ENCODE assay signal across 12 cellular contexts in genomic region chr14:69667938-69668336, GRCh38. TPM values are rescaled to one million over a fixed set of nuclear protein-coding genes. Genes with fewer than 3 reads are reported as not detected.
DNase-seq lines count a peak whose midpoint lies in the region; ATAC-seq and TF ChIP-seq lines count a peak whose summit lies in the region.
"Had no signal": no experiment of that assay in that cellular context is flagged by ENCODE, and none has a peak within 500 bp of the region (broad histone marks: within the 10 kb centered on the region; RNA-seq: fewer than 3 reads in every experiment).

No MANE protein-coding gene starts in this region.

- DNase-seq in activated CD4-positive, alpha-beta T cell treated with anti-CD3 and anti-CD28 coated beads, Interleukin-2, amount 10 ng/mL, durations not matched to agents 7 days and 5 days = no peak
- no peak for DNase-seq in activated CD4-positive, alpha-beta T cell treated with anti-CD3 and anti-CD28 coated beads for 4 hours
- DNase-seq in WTC11 (ENCODE audit: low spot score) (no peak), activated gamma-delta T cell treated with Interleukin-2 at 50 U/mL for 16 hours (no peak), GOT3 (lab: John Stamatoyannopoulos, UW) (no peak)
- DNase-seq: activated effector memory CD4-positive, alpha-beta T cell treated with anti-CD3 and anti-CD28 coated beads, Interleukin-2, amount 50 U/mL, for 16 hours; NCI-H146; SJCRH30; small intestine had no signal

- CTCF ChIA-PET in activated CD4-positive, alpha-beta T cell treated with anti-CD3 and anti-CD28 coated beads, Interleukin-2, amount 10 ng/mL, durations not matched to agents 7 days and 5 days (lab: Charles Lee) = interaction anchor here (0.9 to 2.2 kb wide), 4 partner anchors 16 to 59 kb away, joined by 4 to 5 read pairs (median 5); no protein-coding TSS in a partner anchor
- CTCF ChIA-PET in WTC11 (lab: Charles Lee) = interaction anchor here (0.6 kb wide), 1 partner anchor 139 kb away, joined by 3 read pairs; no protein-coding TSS in a partner anchor

- H3K27ac Mint-ChIP-seq in activated CD4-positive, alpha-beta T cell treated with anti-CD3 and anti-CD28 coated beads, Interleukin-2, amount 10 ng/mL, durations not matched to agents 7 days and 5 days = peak overlapping the region; percentile 83
- H3K27ac Mint-ChIP-seq in WTC11 = 0 out of 2 replicates have a peak overlapping the region, but pooled peaks have one; percentile 78
- H3K27ac Mint-ChIP-seq in stimulated activated naive CD8-positive, alpha-beta T cell treated with anti-CD3 and anti-CD28 coated beads, Interleukin-15, Interleukin-2, amounts not matched to agents 100 ng/mL and 50 ng/mL, for 24 hours = peak overlapping the region; percentile 92

- H3K36me3 Mint-ChIP-seq in activated CD4-positive, alpha-beta T cell treated with anti-CD3 and anti-CD28 coated beads, Interleukin-2, amount 10 ng/mL, durations not matched to agents 7 days and 5 days (ENCODE audit: low read depth) = peaks cover 56% of the 10 kb centered on the region
- H3K36me3 Mint-ChIP-seq in WTC11 = no peaks in the 10 kb centered on the region
- H3K36me3 Mint-ChIP-seq in stimulated activated naive CD8-positive, alpha-beta T cell treated with anti-CD3 and anti-CD28 coated beads, Interleukin-15, Interleukin-2, amounts not matched to agents 100 ng/mL and 50 ng/mL, for 24 hours (ENCODE audit: low read depth) = peaks cover 46% of the 10 kb centered on the region

- TF ChIP-seq CTCF in WTC11 (IDR thresholded peaks at IDR 0.05) = no peak

- peak overlapping the region; percentile 4 for H3K4me3 Mint-ChIP-seq in activated CD4-positive, alpha-beta T cell treated with anti-CD3 and anti-CD28 coated beads, Interleukin-2, amount 10 ng/mL, durations not matched to agents 7 days and 5 days
- H3K4me3 Mint-ChIP-seq in WTC11 = no peak overlapping the region
- H3K4me3 Mint-ChIP-seq in stimulated activated naive CD8-positive, alpha-beta T cell treated with anti-CD3 and anti-CD28 coated beads, Interleukin-15, Interleukin-2, amounts not matched to agents 100 ng/mL and 50 ng/mL, for 24 hours = peak overlapping the region; percentile 45

- peaks cover 90% of the 10 kb centered on the region for H3K4me1 Mint-ChIP-seq in activated CD4-positive, alpha-beta T cell treated with anti-CD3 and anti-CD28 coated beads, Interleukin-2, amount 10 ng/mL, durations not matched to agents 7 days and 5 days
- H3K4me1 Mint-ChIP-seq in WTC11 = peaks cover 26% of the 10 kb centered on the region
- H3K4me1 Mint-ChIP-seq in stimulated activated naive CD8-positive, alpha-beta T cell treated with anti-CD3 and anti-CD28 coated beads, Interleukin-15, Interleukin-2, amounts not matched to agents 100 ng/mL and 50 ng/mL, for 24 hours (ENCODE audit: low read depth) = peaks cover 98% of the 10 kb centered on the region

- H3K27me3 Mint-ChIP-seq in activated CD4-positive, alpha-beta T cell treated with anti-CD3 and anti-CD28 coated beads, Interleukin-2, amount 10 ng/mL, durations not matched to agents 7 days and 5 days = no peaks in the 10 kb centered on the region
- no peaks in the 10 kb centered on the region for H3K27me3 Mint-ChIP-seq in WTC11 (ENCODE audit: low read depth)
- H3K27me3 Mint-ChIP-seq in stimulated activated naive CD8-positive, alpha-beta T cell treated with anti-CD3 and anti-CD28 coated beads, Interleukin-15, Interleukin-2, amounts not matched to agents 100 ng/mL and 50 ng/mL, for 24 hours = no peaks in the 10 kb centered on the region

- ATAC-seq in HG02642 (IDR thresholded peaks at IDR 0.05; ENCODE audit: poor library complexity, unreplicated experiment) (peak; percentile 38), WTC11 (no peak), GM21825 (IDR thresholded peaks at IDR 0.05; ENCODE audit: unreplicated experiment) (no peak)

- POLR2A ChIA-PET in activated CD4-positive, alpha-beta T cell treated with anti-CD3 and anti-CD28 coated beads, Interleukin-2, amount 10 ng/mL, durations not matched to agents 7 days and 5 days (lab: Charles Lee) = interaction anchor here (0.6 kb wide), 2 partner anchors 63 to 860 kb away, joined by 3 read pairs; no protein-coding TSS in a partner anchor
- POLR2A ChIA-PET in WTC11 (lab: Charles Lee) = interaction anchor here (0.6 kb wide), 1 partner anchor 52 kb away, joined by 5 read pairs; no protein-coding TSS in a partner anchor

- H3K9me3 Mint-ChIP-seq in activated CD4-positive, alpha-beta T cell treated with anti-CD3 and anti-CD28 coated beads, Interleukin-2, amount 10 ng/mL, durations not matched to agents 7 days and 5 days = peaks cover 11% of the 10 kb centered on the region
- H3K9me3 Mint-ChIP-seq in WTC11 = no peaks in the 10 kb centered on the region
- H3K9me3 Mint-ChIP-seq in stimulated activated naive CD8-positive, alpha-beta T cell treated with anti-CD3 and anti-CD28 coated beads, Interleukin-15, Interleukin-2, amounts not matched to agents 100 ng/mL and 50 ng/mL, for 24 hours = no peaks in the 10 kb centered on the region

TF ChIP-seq in WTC11, 78 proteins besides CTCF, POLR2A, EP300 and RAD21 (continues in another document):
- no peak for TF ChIP-seq EMX1 (CRISPR knock-in tag; IDR thresholded peaks at IDR 0.05)
- TF ChIP-seq, protein P1, sequence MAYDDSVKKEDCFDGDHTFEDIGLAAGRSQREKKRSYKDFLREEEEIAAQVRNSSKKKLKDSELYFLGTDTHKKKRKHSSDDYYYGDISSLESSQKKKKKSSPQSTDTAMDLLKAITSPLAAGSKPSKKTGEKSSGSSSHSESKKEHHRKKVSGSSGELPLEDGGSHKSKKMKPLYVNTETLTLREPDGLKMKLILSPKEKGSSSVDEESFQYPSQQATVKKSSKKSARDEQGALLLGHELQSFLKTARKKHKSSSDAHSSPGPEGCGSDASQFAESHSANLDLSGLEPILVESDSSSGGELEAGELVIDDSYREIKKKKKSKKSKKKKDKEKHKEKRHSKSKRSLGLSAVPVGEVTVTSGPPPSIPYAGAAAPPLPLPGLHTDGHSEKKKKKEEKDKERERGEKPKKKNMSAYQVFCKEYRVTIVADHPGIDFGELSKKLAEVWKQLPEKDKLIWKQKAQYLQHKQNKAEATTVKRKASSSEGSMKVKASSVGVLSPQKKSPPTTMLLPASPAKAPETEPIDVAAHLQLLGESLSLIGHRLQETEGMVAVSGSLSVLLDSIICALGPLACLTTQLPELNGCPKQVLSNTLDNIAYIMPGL (CRISPR knock-in tag; IDR thresholded peaks at IDR 0.05) = no peak
- no peak for TF ChIP-seq PRDM15 (CRISPR knock-in tag; IDR thresholded peaks at IDR 0.05)
- TF ChIP-seq, protein P2, sequence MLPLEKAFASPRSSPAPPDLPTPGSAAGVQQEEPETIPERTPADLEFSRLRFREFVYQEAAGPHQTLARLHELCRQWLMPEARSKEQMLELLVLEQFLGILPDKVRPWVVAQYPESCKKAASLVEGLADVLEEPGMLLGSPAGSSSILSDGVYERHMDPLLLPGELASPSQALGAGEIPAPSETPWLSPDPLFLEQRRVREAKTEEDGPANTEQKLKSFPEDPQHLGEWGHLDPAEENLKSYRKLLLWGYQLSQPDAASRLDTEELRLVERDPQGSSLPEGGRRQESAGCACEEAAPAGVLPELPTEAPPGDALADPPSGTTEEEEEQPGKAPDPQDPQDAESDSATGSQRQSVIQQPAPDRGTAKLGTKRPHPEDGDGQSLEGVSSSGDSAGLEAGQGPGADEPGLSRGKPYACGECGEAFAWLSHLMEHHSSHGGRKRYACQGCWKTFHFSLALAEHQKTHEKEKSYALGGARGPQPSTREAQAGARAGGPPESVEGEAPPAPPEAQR (CRISPR knock-in tag; IDR thresholded peaks at IDR 0.05) = no peak
- TF ChIP-seq IRF2 (CRISPR knock-in tag; IDR thresholded peaks at IDR 0.05; ENCODE audit: borderline replicate concordance, low read depth) = no peak
- TF ChIP-seq, protein P3, sequence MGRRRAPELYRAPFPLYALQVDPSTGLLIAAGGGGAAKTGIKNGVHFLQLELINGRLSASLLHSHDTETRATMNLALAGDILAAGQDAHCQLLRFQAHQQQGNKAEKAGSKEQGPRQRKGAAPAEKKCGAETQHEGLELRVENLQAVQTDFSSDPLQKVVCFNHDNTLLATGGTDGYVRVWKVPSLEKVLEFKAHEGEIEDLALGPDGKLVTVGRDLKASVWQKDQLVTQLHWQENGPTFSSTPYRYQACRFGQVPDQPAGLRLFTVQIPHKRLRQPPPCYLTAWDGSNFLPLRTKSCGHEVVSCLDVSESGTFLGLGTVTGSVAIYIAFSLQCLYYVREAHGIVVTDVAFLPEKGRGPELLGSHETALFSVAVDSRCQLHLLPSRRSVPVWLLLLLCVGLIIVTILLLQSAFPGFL (CRISPR knock-in tag; IDR thresholded peaks at IDR 0.05; ENCODE audit: borderline replicate concordance) = no peak

RNA-seq across cellular contexts. Expression of gene SUSD6, which starts 56.5 kb away (rescaled TPM):
- 10 to 100 TPM; 42.6 to 45.0 TPM for total RNA-seq in activated CD4-positive, alpha-beta T cell treated with anti-CD3 and anti-CD28 coated beads, Interleukin-2, amount 10 ng/mL, durations not matched to agents 7 days and 5 days
- total RNA-seq in WTC11 (2021) = 6.6 to 10.1 TPM (median 8.1 TPM) in 3 replicates
